Comparison of ENCODE assay signal across 8 cellular contexts in genomic region chr15:88331291-88331690, GRCh38.
DNase-seq lines count a peak whose midpoint lies in the region; ATAC-seq and TF ChIP-seq lines count a peak whose summit lies in the region.

No MANE protein-coding gene starts in this region.

- H2AFZ ChIP-seq in KMS-11 (ENCODE audit: low read depth) = no peak overlapping the region

- H3K27ac ChIP-seq in C4-2B = no peak overlapping the region
- no peak overlapping the region for H3K27ac ChIP-seq in KMS-11
- H3K27ac ChIP-seq in coronary artery = no peak overlapping the region

- H3K79me2 ChIP-seq in KMS-11 (ENCODE audit: insufficient read depth, low read depth) = no peaks in the 10 kb centered on the region

- TF ChIP-seq CTCF in C4-2B (conservative IDR thresholded peaks at IDR 0.05) (peak; percentile 94), KMS-11 (conservative IDR thresholded peaks at IDR 0.05; ENCODE audit: low read depth, low read length) (peak; percentile 57), epithelial cell of esophagus (IDR thresholded peaks at IDR 0.05; ENCODE audit: insufficient read depth, low read depth, low read length, missing control alignments) (peak; percentile 9), coronary artery (IDR thresholded peaks at IDR 0.05) (no peak)

- no peaks in the 10 kb centered on the region for H3K27me3 ChIP-seq in KMS-11 (ENCODE audit: insufficient read depth, low read depth)

- no peaks in the 10 kb centered on the region for H3K36me3 ChIP-seq in KMS-11 (ENCODE audit: insufficient read depth)

- H3K4me2 ChIP-seq in KMS-11 = no peak overlapping the region

- ATAC-seq in GM18867 (IDR thresholded peaks at IDR 0.05; ENCODE audit: unreplicated experiment) (peak; percentile 54), GM18909 (IDR thresholded peaks at IDR 0.05; ENCODE audit: poor library complexity, unreplicated experiment) (no peak)

- H4K20me1 ChIP-seq in KMS-11 (ENCODE audit: insufficient read depth) = no peaks in the 10 kb centered on the region

- H3K4me1 ChIP-seq in KMS-11 (ENCODE audit: low read depth, poor library complexity, severe bottlenecking) = no peaks in the 10 kb centered on the region

- no peak overlapping the region for H3K4me3 ChIP-seq in KMS-11 (IDR thresholded peaks at IDR 0.05; ENCODE audit: insufficient read depth, low read depth, low read length)
- no peak overlapping the region for H3K4me3 ChIP-seq in epithelial cell of esophagus (ENCODE audit: low read length)
- H3K4me3 ChIP-seq in coronary artery = no peak overlapping the region

- DNase-seq in UCSD-AML1 (lab: John Stamatoyannopoulos, UW; ENCODE audit: unreplicated experiment) (peak; percentile 18), epithelial cell of esophagus (ENCODE audit: low read depth) (peak; percentile 5), coronary artery (ENCODE audit: low spot score) (no peak)
- DNase-seq in stimulated activated CD4-positive, alpha-beta T cell treated with anti-CD3 and anti-CD28 coated beads, Interleukin-1b, Interleukin-23, amount 100 ng/mL, for 24 hours (ENCODE audit: low read depth in 4 of 4, low spot score in 1 of 4) = peak in 3 of 4 experiments; percentile 16 to 48 (median 20)

- no peak overlapping the region for H3K9ac ChIP-seq in KMS-11
